Comparison of ENCODE assay signal across 16 cellular contexts in genomic region chr2:96617012-96617411, GRCh38. TPM values are rescaled to one million over a fixed set of nuclear protein-coding genes. Genes with fewer than 3 reads are reported as not detected.
DNase-seq lines count a peak whose midpoint lies in the region; ATAC-seq and TF ChIP-seq lines count a peak whose summit lies in the region.
"Had no signal": no experiment of that assay in that cellular context is flagged by ENCODE, and none has a peak within 500 bp of the region (broad histone marks: within the 10 kb centered on the region; RNA-seq: fewer than 3 reads in every experiment).

No MANE protein-coding gene starts in this region.

- no peaks in the 10 kb centered on the region for H3K9me3 ChIP-seq in thoracic aorta
- H3K9me3 ChIP-seq: left ventricle myocardium inferior had no signal

- intact Hi-C loops in activated CD4-positive, alpha-beta T cell treated with anti-CD3 and anti-CD28 coated beads, Interleukin-2, amount 10 ng/mL, durations not matched to agents 24 days and 14 days (cut with micrococcal nuclease), result no loop called here

- peak overlapping the region; percentile 67 for H3K4me3 Mint-ChIP-seq in activated CD4-positive, alpha-beta T cell treated with anti-CD3 and anti-CD28 coated beads, Interleukin-2, amount 10 ng/mL, durations not matched to agents 24 days and 14 days
- no peak overlapping the region for H3K4me3 Mint-ChIP-seq in activated CD8-positive, alpha-beta T cell treated with anti-CD3 and anti-CD28 coated beads, Interleukin-2, amount 10 ng/mL, durations not matched to agents 7 days and 5 days
- H3K4me3 Mint-ChIP-seq: stimulated activated naive B cell treated with anti-CD40 and anti-IgM and Interleukin-4, amounts not matched to agents 10 μg/mL and 1 μg/mL and 100 μg/mL, for 72 hours had no signal

- TF ChIP-seq CTCF in foreskin keratinocyte (conservative IDR thresholded peaks at IDR 0.05) (no peak), thoracic aorta (IDR thresholded peaks at IDR 0.05) (no peak)

- H3K4me1 Mint-ChIP-seq in activated CD4-positive, alpha-beta T cell treated with anti-CD3 and anti-CD28 coated beads, Interleukin-2, amount 10 ng/mL, durations not matched to agents 24 days and 14 days, result peaks cover 26% of the 10 kb centered on the region
- H3K4me1 Mint-ChIP-seq in activated CD8-positive, alpha-beta T cell treated with anti-CD3 and anti-CD28 coated beads, Interleukin-2, amount 10 ng/mL, durations not matched to agents 7 days and 5 days (ENCODE audit: low read depth), result peaks cover 39% of the 10 kb centered on the region
- H3K4me1 Mint-ChIP-seq: stimulated activated naive B cell treated with anti-CD40 and anti-IgM and Interleukin-4, amounts not matched to agents 10 μg/mL and 1 μg/mL and 100 μg/mL, for 72 hours had no signal

- peaks cover 44% of the 10 kb centered on the region for H3K36me3 Mint-ChIP-seq in activated CD4-positive, alpha-beta T cell treated with anti-CD3 and anti-CD28 coated beads, Interleukin-2, amount 10 ng/mL, durations not matched to agents 24 days and 14 days (ENCODE audit: low read depth)
- peaks cover 55% of the 10 kb centered on the region for H3K36me3 Mint-ChIP-seq in activated CD8-positive, alpha-beta T cell treated with anti-CD3 and anti-CD28 coated beads, Interleukin-2, amount 10 ng/mL, durations not matched to agents 7 days and 5 days (ENCODE audit: low read depth)

- POLR2A ChIA-PET in activated CD8-positive, alpha-beta T cell treated with anti-CD3 and anti-CD28 coated beads, Interleukin-2, amount 10 ng/mL, durations not matched to agents 7 days and 5 days (lab: Charles Lee), result interaction anchor here (0.6 kb wide), 1 partner anchor 15 kb away, joined by 4 read pairs; no protein-coding TSS in a partner anchor

- peak; percentile 56 for DNase-seq in activated CD4-positive, alpha-beta T cell treated with anti-CD3 and anti-CD28 coated beads, Interleukin-2, amount 10 ng/mL, durations not matched to agents 24 days and 14 days
- no peak for DNase-seq in activated CD4-positive, alpha-beta T cell treated with anti-CD3 and anti-CD28 coated beads, Interleukin-2, amount 50 U/mL, for 1 hour
- no peak for DNase-seq in activated CD8-positive, alpha-beta T cell treated with anti-CD3 and anti-CD28 coated beads, Interleukin-2, amount 10 ng/mL, durations not matched to agents 7 days and 5 days
- no peak for DNase-seq in foreskin keratinocyte
- no peak for DNase-seq in thoracic aorta (ENCODE audit: low spot score)
- no peak for DNase-seq in NCI-H446 (lab: John Stamatoyannopoulos, UW)
- no peak for DNase-seq in COR-L47 (lab: John Stamatoyannopoulos, UW)
- DNase-seq: Calu3; left ventricle myocardium inferior; naive thymus-derived CD8-positive, alpha-beta T cell; NCI-H2171 treated with DMSO at 0.1 percent for 48 hours; stimulated activated CD4-positive, alpha-beta T cell treated with anti-CD3 and anti-CD28 coated beads, Interleukin-4, amount 100 ng/mL, for 4 hours; stimulated activated naive B cell treated with anti-CD40 and anti-IgM and Interleukin-4, amounts not matched to agents 10 μg/mL and 1 μg/mL and 100 μg/mL, for 72 hours had no signal

- H3K27me3 ChIP-seq in foreskin keratinocyte (no peaks in the 10 kb centered on the region), thoracic aorta (replicated peaks; ENCODE audit: insufficient read depth) (no peaks in the 10 kb centered on the region)
- H3K27me3 ChIP-seq: hepatocyte had no signal

- ATAC-seq in activated CD8-positive, alpha-beta T cell treated with anti-CD3 and anti-CD28 coated beads, Interleukin-2, amount 10 ng/mL, durations not matched to agents 7 days and 5 days, result peak; percentile 24
- ATAC-seq in foreskin keratinocyte (no peak), thoracic aorta (ENCODE audit: insufficient number of reproducible peaks, low FRiP score, low read depth) (no peak), GM19324 (IDR thresholded peaks at IDR 0.05; ENCODE audit: low FRiP score, unreplicated experiment) (no peak)
- ATAC-seq: naive thymus-derived CD8-positive, alpha-beta T cell; stimulated activated naive B cell treated with anti-CD40 and anti-IgM and Interleukin-4, amounts not matched to agents 10 μg/mL and 1 μg/mL and 100 μg/mL, for 72 hours had no signal

- H3K27ac ChIP-seq in foreskin keratinocyte, result peak overlapping the region; percentile 38
- peak overlapping the region; percentile 70 to 80 for H3K27ac ChIP-seq in thoracic aorta
- H3K27ac ChIP-seq: hepatocyte, left ventricle myocardium inferior had no signal

- peak overlapping the region; percentile 87 for H3K27ac Mint-ChIP-seq in activated CD4-positive, alpha-beta T cell treated with anti-CD3 and anti-CD28 coated beads, Interleukin-2, amount 10 ng/mL, durations not matched to agents 24 days and 14 days
- H3K27ac Mint-ChIP-seq in activated CD8-positive, alpha-beta T cell treated with anti-CD3 and anti-CD28 coated beads, Interleukin-2, amount 10 ng/mL, durations not matched to agents 7 days and 5 days, result peak overlapping the region; percentile 82
- H3K27ac Mint-ChIP-seq: stimulated activated naive B cell treated with anti-CD40 and anti-IgM and Interleukin-4, amounts not matched to agents 10 μg/mL and 1 μg/mL and 100 μg/mL, for 72 hours had no signal

- no peaks in the 10 kb centered on the region for H3K27me3 Mint-ChIP-seq in activated CD4-positive, alpha-beta T cell treated with anti-CD3 and anti-CD28 coated beads, Interleukin-2, amount 10 ng/mL, durations not matched to agents 24 days and 14 days
- no peaks in the 10 kb centered on the region for H3K27me3 Mint-ChIP-seq in activated CD8-positive, alpha-beta T cell treated with anti-CD3 and anti-CD28 coated beads, Interleukin-2, amount 10 ng/mL, durations not matched to agents 7 days and 5 days (ENCODE audit: low read depth)
- H3K27me3 Mint-ChIP-seq: naive thymus-derived CD8-positive, alpha-beta T cell; stimulated activated naive B cell treated with anti-CD40 and anti-IgM and Interleukin-4, amounts not matched to agents 10 μg/mL and 1 μg/mL and 100 μg/mL, for 72 hours had no signal

- no peak overlapping the region for H3K4me3 ChIP-seq in thoracic aorta
- H3K4me3 ChIP-seq: hepatocyte, left ventricle myocardium inferior had no signal

- no peaks in the 10 kb centered on the region for H3K9me3 Mint-ChIP-seq in activated CD4-positive, alpha-beta T cell treated with anti-CD3 and anti-CD28 coated beads, Interleukin-2, amount 10 ng/mL, durations not matched to agents 24 days and 14 days
- H3K9me3 Mint-ChIP-seq in activated CD8-positive, alpha-beta T cell treated with anti-CD3 and anti-CD28 coated beads, Interleukin-2, amount 10 ng/mL, durations not matched to agents 7 days and 5 days (ENCODE audit: insufficient read depth), result no peaks in the 10 kb centered on the region
- H3K9me3 Mint-ChIP-seq: naive thymus-derived CD8-positive, alpha-beta T cell; stimulated activated naive B cell treated with anti-CD40 and anti-IgM and Interleukin-4, amounts not matched to agents 10 μg/mL and 1 μg/mL and 100 μg/mL, for 72 hours had no signal

- CTCF ChIA-PET in activated CD8-positive, alpha-beta T cell treated with anti-CD3 and anti-CD28 coated beads, Interleukin-2, amount 10 ng/mL, durations not matched to agents 7 days and 5 days (lab: Charles Lee), result no interaction called here

- peaks cover 23% of the 10 kb centered on the region for H3K36me3 ChIP-seq in thoracic aorta

- H3K4me1 ChIP-seq in foreskin keratinocyte, result peaks cover 3% of the 10 kb centered on the region
- H3K4me1 ChIP-seq in thoracic aorta (ENCODE audit: control insufficient read depth in 1 of 2, low read depth in 2 of 2), result peaks cover 29 to 48% of the 10 kb centered on the region in 2 donors

RNA-seq across cellular contexts. Expression of gene KANSL3, which starts 21.1 kb away (rescaled TPM):
- 45.5 and 46.5 TPM in 2 replicates for total RNA-seq in activated CD4-positive, alpha-beta T cell treated with anti-CD3 and anti-CD28 coated beads, Interleukin-2, amount 10 ng/mL, durations not matched to agents 24 days and 14 days
- 10 to 100 TPM; 60.8 to 64.4 TPM for total RNA-seq in activated CD8-positive, alpha-beta T cell treated with anti-CD3 and anti-CD28 coated beads, Interleukin-2, amount 10 ng/mL, durations not matched to agents 7 days and 5 days
- total RNA-seq in foreskin keratinocyte (22.5 and 24.2 TPM in 2 replicates), thoracic aorta (10 to 100 TPM; 60.2 to 73.4 TPM)
- polyA plus RNA-seq in foreskin keratinocyte, result 7.9 and 8.6 TPM in 2 replicates

RNA-seq across cellular contexts. Expression of gene FER1L5, which starts 25.6 kb away (rescaled TPM):
- not detected in 2 replicates for total RNA-seq in activated CD4-positive, alpha-beta T cell treated with anti-CD3 and anti-CD28 coated beads, Interleukin-2, amount 10 ng/mL, durations not matched to agents 24 days and 14 days
- not detected for total RNA-seq in activated CD8-positive, alpha-beta T cell treated with anti-CD3 and anti-CD28 coated beads, Interleukin-2, amount 10 ng/mL, durations not matched to agents 7 days and 5 days
- total RNA-seq in foreskin keratinocyte (0.18 and 0.20 TPM in 2 replicates), thoracic aorta (not detected)
- 0.03 and 0.04 TPM in 2 replicates for polyA plus RNA-seq in foreskin keratinocyte
- total RNA-seq: Calu3; naive thymus-derived CD8-positive, alpha-beta T cell; SK-MEL-5 had no signal
